8 cellular contexts compared by ENCODE assay signal in genomic region chr6:3258201-3258600, GRCh38. TPM values are rescaled to one million over a fixed set of nuclear protein-coding genes. Genes with fewer than 3 reads are reported as not detected.
A peak's percentile ranks its signal among the peaks of the same experiment; 100 is the strongest.
DNase-seq lines count a peak whose midpoint lies in the region; ATAC-seq, FAIRE-seq and TF ChIP-seq lines count a peak whose summit lies in the region.

No MANE protein-coding gene starts in this region.

- DNase-seq in CD14-positive monocyte (ENCODE audit: low spot score), result no peak
- DNase-seq in OCI-LY7 (ENCODE audit: low spot score), result no peak
- no peak for DNase-seq in H1 (ENCODE audit: low read depth in 1 of 2, low spot score in 2 of 2)
- DNase-seq in GDM1 (lab: John Stamatoyannopoulos, UW), result no peak
- no peak for DNase-seq in lower leg skin (ENCODE audit: low spot score in 2 of 2)
- DNase-seq in activated T-cell treated with anti-CD3 and anti-CD28 coated beads, Interleukin-2, amount 50 U/mL, for 1 hour, result no peak

- H3K4me2 ChIP-seq in OCI-LY7 (ENCODE audit: low read length), result peak overlapping the region; percentile 69
- peak overlapping the region; percentile 68 to 80 for H3K4me2 ChIP-seq in H1 (ENCODE audit: insufficient read depth in 1 of 2, low read depth in 2 of 2, low read length in 2 of 2)

- peaks cover 14% of the 10 kb centered on the region for H3K79me1 ChIP-seq in H1 (ENCODE audit: low read depth, low read length)

- TF ChIP-seq POLR2A in H1 (IDR thresholded peaks at IDR 0.05; ENCODE audit: control extremely low read depth in 1 of 2, low read depth in 2 of 2, low read length in 2 of 2) (no peak), lower leg skin (IDR thresholded peaks at IDR 0.05) (no peak)

- H3K9me2 ChIP-seq in OCI-LY7 (ENCODE audit: insufficient read depth, low read length), result no peaks in the 10 kb centered on the region

- H4K20me1 ChIP-seq in OCI-LY7 (ENCODE audit: insufficient read depth, low read length) (no peaks in the 10 kb centered on the region; the same call in 1 of the 2 replicates), H1 (replicated peaks in 1 of 2; ENCODE audit: control insufficient read depth in 1 of 2, insufficient read depth in 2 of 2, low read length in 2 of 2) (peaks cover 6 to 18% of the 10 kb centered on the region in 2 experiments)

- no peak overlapping the region for H2BK5ac ChIP-seq in H1 (ENCODE audit: low read depth, low read length)

- CTCF ChIA-PET in OCI-LY7 (lab: Charles Lee; ENCODE audit: unreplicated experiment), result no interaction called here
- CTCF ChIA-PET in H1 (lab: Charles Lee; ENCODE audit: partially characterized antibody), result interaction anchor here (0.6 to 12.9 kb wide), 6 partner anchors 8 to 101 kb away, joined by 3 to 263 read pairs (median 4); partner anchors contain the start of genes TUBB2A and TUBB2B

- H3K4ac ChIP-seq in H1 (replicated peaks; ENCODE audit: insufficient read length, low read depth, low read length), result peak overlapping the region; percentile 1

- no peak overlapping the region for H2BK15ac ChIP-seq in H1 (ENCODE audit: low read length)

- H4K91ac ChIP-seq in H1 (replicated peaks; ENCODE audit: insufficient read length, low read length), result no peak overlapping the region

- peaks cover 29% of the 10 kb centered on the region for H3K4me1 Mint-ChIP-seq in CD14-positive monocyte

- peaks cover 7% of the 10 kb centered on the region; the same call in 1 of the 2 replicates for H3K23me2 ChIP-seq in H1 (ENCODE audit: low read depth, low read length)

- no peak for TF ChIP-seq EP300 in H1 (IDR thresholded peaks at IDR 0.05; ENCODE audit: borderline replicate concordance in 1 of 2, low read depth in 2 of 2, low read length in 2 of 2)

- no peak overlapping the region for H3K9ac ChIP-seq in H1 (replicated peaks in 1 of 4; ENCODE audit: extremely low read depth in 1 of 4, low read depth in 3 of 4, low read length in 3 of 4)

- no peak overlapping the region for H4K5ac ChIP-seq in H1 (ENCODE audit: insufficient read length, low read depth, low read length)

- H3K27me3 ChIP-seq in H1 (replicated peaks in 1 of 4; ENCODE audit: control insufficient read depth in 3 of 4, extremely low read depth in 1 of 4, insufficient read depth in 3 of 4, low read length in 3 of 4) (no peaks in the 10 kb centered on the region), neuron (ENCODE audit: insufficient read depth, low read length) (no peaks in the 10 kb centered on the region)

- H3K4me3 ChIP-seq in OCI-LY7 (ENCODE audit: low read depth, low read length, poor library complexity, severe bottlenecking) (peak overlapping the region; percentile 95), H1 (ENCODE audit: extremely low read depth in 1 of 4, insufficient read depth in 2 of 4, low read depth in 3 of 4, low read length in 4 of 4) (peak overlapping the region; percentile 0 to 84 (median 28); a peak in 6 of 8 replicates), neuron (ENCODE audit: low read length) (peak overlapping the region; percentile 76), lower leg skin (ENCODE audit: low read depth, poor library complexity, severe bottlenecking) (no peak overlapping the region)

- POLR2A ChIA-PET in OCI-LY7 (lab: Charles Lee), result interaction anchor here (1.0 to 1.7 kb wide), 4 partner anchors 92 to 183 kb away, joined by 3 to 5 read pairs (median 4); no protein-coding TSS in a partner anchor
- POLR2A ChIA-PET in H1 (lab: Charles Lee; ENCODE audit: partially characterized antibody), result interaction anchor here (0.6 to 1.8 kb wide), 3 partner anchors 10 to 117 kb away, joined by 3 to 9 read pairs (median 4); no protein-coding TSS in a partner anchor

- no peak overlapping the region for H3K23ac ChIP-seq in H1 (ENCODE audit: insufficient read length)

- 72% methylated on average over 12 of the region's 12 CpGs; no CpG with 5 or more reads in 1 of the 2 experiments for WGBS in H1 (ENCODE audit: extremely low coverage in 1 of 2, insufficient coverage in 1 of 2, insufficient read length in 1 of 2, insufficient replicate concordance in 2 of 2, low coverage in 1 of 2, low lambda C conversion rate in 2 of 2, missing lambda C conversion rate in 1 of 2), 2 experiments
- WGBS in lower leg skin, 2 donors, result 51 to 58% methylated on average over 12 of the region's 12 CpGs

- peaks cover 15 to 21% (median 18%) of the 10 kb centered on the region in 3 donors for H3K27me3 Mint-ChIP-seq in CD14-positive monocyte (ENCODE audit: low read depth in 3 of 3)

- no peak for FAIRE-seq in H1 (lab: Jason Lieb, UNC)

- no TSS peak for BruUV-seq in OCI-LY7 (replicated peaks; lab: Mats Ljungman, UMichigan)

- H3K79me2 ChIP-seq in OCI-LY7 (ENCODE audit: insufficient read depth, low read depth, low read length) (peaks cover 41% of the 10 kb centered on the region), H1 (ENCODE audit: control insufficient read depth in 1 of 2, insufficient read depth in 2 of 2, low read length in 2 of 2) (peaks cover 8 to 40% of the 10 kb centered on the region in 2 experiments; a peak in 3 of 4 replicates)

- no peak overlapping the region for H2AK5ac ChIP-seq in H1 (ENCODE audit: low read depth, low read length)

- no peak overlapping the region for H3K14ac ChIP-seq in H1 (ENCODE audit: insufficient read length)

- H3K9me3 Mint-ChIP-seq in CD14-positive monocyte, result peaks cover 5 to 11% (median 8%) of the 10 kb centered on the region in 7 donors

- H2AFZ ChIP-seq in OCI-LY7 (ENCODE audit: low read length) (peak overlapping the region; percentile 28; the same call in 1 of the 2 replicates), H1 (ENCODE audit: low read length) (no peak overlapping the region), neuron (ENCODE audit: low read depth, low read length) (no peak overlapping the region)

- no peak overlapping the region for H4K8ac ChIP-seq in H1 (ENCODE audit: extremely low read depth, insufficient read depth, low read length)

- H3K4me1 ChIP-seq in OCI-LY7 (ENCODE audit: insufficient read depth, low read length, poor library complexity, severe bottlenecking), result peaks cover 15% of the 10 kb centered on the region
- peaks cover 3 to 9% (median 7%) of the 10 kb centered on the region in 4 experiments; a peak in 4 of 7 replicates for H3K4me1 ChIP-seq in H1 (replicated peaks in 1 of 4; ENCODE audit: control insufficient read depth in 3 of 4, insufficient read depth in 4 of 4, low read length in 3 of 4)
- peaks cover 17% of the 10 kb centered on the region for H3K4me1 ChIP-seq in neuron (ENCODE audit: insufficient read depth, low read length)

- H3K27ac Mint-ChIP-seq in CD14-positive monocyte, result peak overlapping the region in 1 of 7 donors; percentile 30

- H2BK120ac ChIP-seq in H1 (replicated peaks; ENCODE audit: low read depth, low read length), result no peak overlapping the region

- H3K9me3 ChIP-seq in OCI-LY7 (ENCODE audit: low read length) (no peaks in the 10 kb centered on the region), H1 (ENCODE audit: insufficient read depth in 2 of 2, low read depth in 1 of 2, low read length in 1 of 2) (peaks cover 0 to 7% of the 10 kb centered on the region in 2 experiments; a peak in 1 of 4 replicates), neuron (ENCODE audit: low read length) (no peaks in the 10 kb centered on the region)

- TF ChIP-seq CTCF in CD14-positive monocyte (IDR thresholded peaks at IDR 0.05) (no peak), OCI-LY7 (conservative IDR thresholded peaks at IDR 0.05; ENCODE audit: low read length) (no peak), H1 (IDR thresholded peaks at IDR 0.05; ENCODE audit: control extremely low read depth in 1 of 3, insufficient read depth in 1 of 3, low read depth in 1 of 3, low read length in 3 of 3) (no peak), lower leg skin (IDR thresholded peaks at IDR 0.05) (no peak)

- intact Hi-C loops in CD14-positive monocyte (cut with micrococcal nuclease) (loop anchor here (2.0 to 10.0 kb wide), 4 partner anchors 99 to 263 kb away; partner anchors contain the start of genes BPHL (in 2 of the 2) and NQO2 (in 2 of the 2)), OCI-LY7 (cut with micrococcal nuclease; ENCODE audit: unreplicated experiment) (loop anchor here (2.0 to 5.0 kb wide), 4 partner anchors 95 to 261 kb away; partner anchors contain the start of genes NQO2 and RIPK1), lower leg skin (cut with DNase I; ENCODE audit: low total_unique reads) (loop anchor here (10.0 kb wide), 1 partner anchor 133 kb away; no protein-coding TSS in a partner anchor)

- H3K18ac ChIP-seq in H1 (ENCODE audit: extremely low read depth, low read length), result no peak overlapping the region

- TF ChIP-seq RAD21 in H1 (IDR thresholded peaks at IDR 0.05 in 1 of 2, conservative IDR thresholded peaks at IDR 0.05 in 1 of 2; ENCODE audit: low read depth in 2 of 2, low read length in 2 of 2), result no peak

- no peak overlapping the region for H3K27ac ChIP-seq in OCI-LY7 (ENCODE audit: low read depth, low read length, poor library complexity, severe bottlenecking)
- H3K27ac ChIP-seq in H1 (ENCODE audit: low read depth, low read length), result no peak overlapping the region

- H3K36me3 ChIP-seq in OCI-LY7 (ENCODE audit: insufficient read depth, low read length) (peaks cover 24% of the 10 kb centered on the region; the same call in 1 of the 2 replicates), H1 (ENCODE audit: control insufficient read depth in 2 of 4, insufficient read depth in 4 of 4, low read length in 3 of 4) (peaks cover 0 to 4% (median 1%) of the 10 kb centered on the region in 4 experiments; a peak in 3 of 8 replicates), neuron (ENCODE audit: insufficient read depth, low read length) (peaks cover 7% of the 10 kb centered on the region)

- H2BK12ac ChIP-seq in H1 (ENCODE audit: low read depth, low read length), result no peak overlapping the region

- H3K56ac ChIP-seq in H1 (replicated peaks; ENCODE audit: insufficient read length, low read depth, low read length), result no peak overlapping the region

- ATAC-seq in GM19395 (IDR thresholded peaks at IDR 0.05; ENCODE audit: unreplicated experiment), result no peak

- peaks cover 8 to 15% of the 10 kb centered on the region in 2 donors for H3K36me3 Mint-ChIP-seq in CD14-positive monocyte

- no peak overlapping the region for H2BK20ac ChIP-seq in H1 (ENCODE audit: low read length)

- H3K4me3 Mint-ChIP-seq in CD14-positive monocyte, result peak overlapping the region; percentile 72 to 78

RNA-seq across cellular contexts. Expression of gene PSMG4, which starts 0.5 kb away (rescaled TPM):
- polyA plus RNA-seq in CD14-positive monocyte (10 to 100 TPM; 27.9 to 31.1 TPM), H1 (2011; rRNA removed) (113 and 127 TPM in 2 replicates)
- total RNA-seq in OCI-LY7 (2014; rRNA removed; shearing (Covaris generic)), result 58.3 and 65.4 TPM in 2 replicates
- total RNA-seq in OCI-LY7 (2022) (43.3 and 48.9 TPM in 2 replicates), lower leg skin (10 to 100 TPM; 16.2 to 22.1 (median 19.1) TPM)
- 40.6 and 45.6 TPM in 2 replicates for total RNA-seq in H1 (2021; fragmentation: NEBNext Ultra II Directional; extraction: Animal tissue kit (Norgen Biotek cat#: 25700))
- 91.5 TPM for polyA plus RNA-seq in H1 (2011; cell fraction: cytosol; rRNA removed)
- polyA plus RNA-seq in H1 (2011; cell fraction: nucleus; rRNA removed), result 70.8 TPM
- 29.6 to 57.7 TPM (median 54.4 TPM) in 4 replicates for polyA plus RNA-seq in H1 (2012, experiment 1 of 2)
- 47.1 TPM for polyA plus RNA-seq in H1 (2012, experiment 2 of 2)
- 52.3 TPM for polyA plus RNA-seq in H1 (2013, experiment 1 of 2)
- 56.2 TPM for polyA plus RNA-seq in H1 (2013, experiment 2 of 2)
- 21.4 and 30.4 TPM in 2 replicates for polyA minus RNA-seq in H1 (2011; rRNA and poly(A)+ RNA removed)
- 15.4 TPM for polyA minus RNA-seq in H1 (2011; cell fraction: cytosol; rRNA and poly(A)+ RNA removed)
- 39.9 TPM for polyA minus RNA-seq in H1 (2011; cell fraction: nucleus; rRNA and poly(A)+ RNA removed)

RNA-seq across cellular contexts. Expression of gene TUBB2B, which starts 30.7 kb away (rescaled TPM):
- polyA plus RNA-seq in CD14-positive monocyte (under 1 TPM in 1 of 2 donors, not detected in 1; 0.15 TPM), H1 (2011; rRNA removed) (722 and 951 TPM in 2 replicates)
- total RNA-seq in OCI-LY7 (2014; rRNA removed; shearing (Covaris generic)), result not detected in 2 replicates
- total RNA-seq in OCI-LY7 (2022) (0.27 and 0.33 TPM in 2 replicates), lower leg skin (10 to 100 TPM in 2 of 4 donors, 1 to 10 TPM in 2; 1.0 to 14.6 (median 7.5) TPM)
- 599 and 612 TPM in 2 replicates for total RNA-seq in H1 (2021; fragmentation: NEBNext Ultra II Directional; extraction: Animal tissue kit (Norgen Biotek cat#: 25700))
- polyA plus RNA-seq in H1 (2011; cell fraction: cytosol; rRNA removed), result 899 TPM
- 619 TPM for polyA plus RNA-seq in H1 (2011; cell fraction: nucleus; rRNA removed)
- 543 to 843 TPM (median 779 TPM) in 4 replicates for polyA plus RNA-seq in H1 (2012, experiment 1 of 2)
- 645 TPM for polyA plus RNA-seq in H1 (2012, experiment 2 of 2)
- polyA plus RNA-seq in H1 (2013, experiment 1 of 2), result 579 TPM
- polyA plus RNA-seq in H1 (2013, experiment 2 of 2), result 581 TPM
- 449 and 484 TPM in 2 replicates for polyA minus RNA-seq in H1 (2011; rRNA and poly(A)+ RNA removed)
- 482 TPM for polyA minus RNA-seq in H1 (2011; cell fraction: cytosol; rRNA and poly(A)+ RNA removed)
- 267 TPM for polyA minus RNA-seq in H1 (2011; cell fraction: nucleus; rRNA and poly(A)+ RNA removed)

Comparison
In these comparisons a context has a peak if more than half of its experiments do, and no peak if none do; other contexts are left out.
1. RNA of gene TUBB2B, which starts 30.7 kb away (total RNA-seq): 599 to 612 TPM in H1; 1.0 to 14.6 TPM in lower leg skin and 0.27 to 0.33 TPM in OCI-LY7; every median in the first group is over 10 times any median in the second.